In genomic region chr10:126302195-126302594, GRCh38 we compare ENCODE assay signal across 24 cellular contexts.
DNase-seq lines count a peak whose midpoint lies in the region; ATAC-seq, FAIRE-seq and TF ChIP-seq lines count a peak whose summit lies in the region.
"Had no signal": no experiment of that assay in that cellular context is flagged by ENCODE, and none has a peak within 500 bp of the region (broad histone marks: within the 10 kb centered on the region; RNA-seq: fewer than 3 reads in every experiment).

No MANE protein-coding gene starts in this region.

- CTCF ChIA-PET in A549 (lab: Yijun Ruan, JAX) (interaction anchor here (1.2 kb wide), 1 partner anchor 320 kb away, joined by 3 read pairs; no protein-coding TSS in a partner anchor), H1 (lab: Charles Lee; ENCODE audit: partially characterized antibody) (interaction anchor here (1.4 kb wide), 1 partner anchor 166 kb away, joined by 5 read pairs; no protein-coding TSS in a partner anchor)

- H2AFZ ChIP-seq in H1 (ENCODE audit: low read length), result no peak overlapping the region

- H3K18ac ChIP-seq in H1 (ENCODE audit: extremely low read depth, low read length), result no peak overlapping the region

- H3K36me3 Mint-ChIP-seq in HFFc6 (ENCODE audit: low read depth) (peaks cover 19% of the 10 kb centered on the region), neural crest cell (ENCODE audit: low read depth) (peaks cover 15% of the 10 kb centered on the region)
- no peaks in the 10 kb centered on the region for H3K36me3 Mint-ChIP-seq in stimulated activated memory B cell treated with anti-CD40 and anti-IgM and Interleukin-4, amounts not matched to agents 10 μg/mL and 1 μg/mL and 100 μg/mL, for 72 hours
- H3K36me3 Mint-ChIP-seq: CD4-positive, alpha-beta memory T cell had no signal

- no peaks in the 10 kb centered on the region for H3K79me2 ChIP-seq in H1 (ENCODE audit: control insufficient read depth in 1 of 2, insufficient read depth in 2 of 2, low read length in 2 of 2)

- H3K56ac ChIP-seq in H1 (replicated peaks; ENCODE audit: insufficient read length, low read depth, low read length), result no peak overlapping the region

- H3K27me3 Mint-ChIP-seq in HFFc6 (ENCODE audit: insufficient read depth) (no peaks in the 10 kb centered on the region; the same call in 1 of the 2 replicates), neural crest cell (ENCODE audit: low read depth) (no peaks in the 10 kb centered on the region)
- H3K27me3 Mint-ChIP-seq in stimulated activated memory B cell treated with anti-CD40 and anti-IgM and Interleukin-4, amounts not matched to agents 10 μg/mL and 1 μg/mL and 100 μg/mL, for 72 hours, result no peaks in the 10 kb centered on the region

- no peak overlapping the region for H3K27ac ChIP-seq in A549
- H3K27ac ChIP-seq in H1 (ENCODE audit: low read depth, low read length), result no peak overlapping the region

- TF ChIP-seq EP300 in A549 (IDR thresholded peaks at IDR 0.05) (no peak), H1 (IDR thresholded peaks at IDR 0.05; ENCODE audit: borderline replicate concordance in 1 of 2, low read depth in 2 of 2, low read length in 2 of 2) (no peak)

- H2BK120ac ChIP-seq in H1 (replicated peaks; ENCODE audit: low read depth, low read length), result no peak overlapping the region

- no peak overlapping the region for H4K91ac ChIP-seq in H1 (replicated peaks; ENCODE audit: insufficient read length, low read length)

- no peak overlapping the region for H4K5ac ChIP-seq in H1 (ENCODE audit: insufficient read length, low read depth, low read length)

- POLR2A ChIA-PET in A549 (lab: Yijun Ruan, JAX) (no interaction called here), H1 (lab: Charles Lee; ENCODE audit: partially characterized antibody) (no interaction called here)

- H4K20me1 ChIP-seq in H1 (replicated peaks in 1 of 2; ENCODE audit: control insufficient read depth in 1 of 2, insufficient read depth in 2 of 2, low read length in 2 of 2), result no peaks in the 10 kb centered on the region

- H3K4me3 ChIP-seq in A549 (no peak overlapping the region), H1 (ENCODE audit: extremely low read depth in 1 of 4, insufficient read depth in 2 of 4, low read depth in 3 of 4, low read length in 4 of 4) (no peak overlapping the region)

- no peak for TF ChIP-seq POLR2A in A549 (IDR thresholded peaks at IDR 0.05; ENCODE audit: low read length)
- TF ChIP-seq POLR2A in H1 (IDR thresholded peaks at IDR 0.05; ENCODE audit: control extremely low read depth in 1 of 2, low read depth in 2 of 2, low read length in 2 of 2), result no peak

- no peak for ATAC-seq in A549
- no peak for ATAC-seq in stimulated activated memory B cell treated with anti-CD40 and anti-IgM and Interleukin-4, amounts not matched to agents 10 μg/mL and 1 μg/mL and 100 μg/mL, for 72 hours
- ATAC-seq: HCT116 had no signal

- 66% methylated on average over 5 of the region's 5 CpGs for WGBS in A549 (ENCODE audit: missing lambda C conversion rate)
- WGBS in H1 (ENCODE audit: extremely low coverage in 1 of 2, insufficient coverage in 1 of 2, insufficient read length in 1 of 2, insufficient replicate concordance in 2 of 2, low coverage in 1 of 2, low lambda C conversion rate in 2 of 2, missing lambda C conversion rate in 1 of 2), 2 experiments, result 69% methylated on average over 5 of the region's 5 CpGs; no CpG with 5 or more reads in 1 of the 2 experiments

- H3K4me2 ChIP-seq in A549 (no peak overlapping the region), H1 (ENCODE audit: insufficient read depth in 1 of 2, low read depth in 2 of 2, low read length in 2 of 2) (no peak overlapping the region)
- H3K4me2 ChIP-seq: SK-N-SH had no signal

- H3K23me2 ChIP-seq in H1 (ENCODE audit: low read depth, low read length), result no peaks in the 10 kb centered on the region

- FAIRE-seq in A549 (lab: Jason Lieb, UNC), result no peak
- FAIRE-seq in H1 (lab: Jason Lieb, UNC), result no peak
- FAIRE-seq: A204.1, G401.6 had no signal

- no peak overlapping the region for H3K9ac ChIP-seq in H1 (replicated peaks in 1 of 4; ENCODE audit: extremely low read depth in 1 of 4, low read depth in 3 of 4, low read length in 3 of 4)
- H3K9ac ChIP-seq: SK-N-SH had no signal

- H4K8ac ChIP-seq in H1 (ENCODE audit: extremely low read depth, insufficient read depth, low read length), result no peak overlapping the region

- H3K79me1 ChIP-seq in H1 (ENCODE audit: low read depth, low read length), result no peaks in the 10 kb centered on the region

- H3K4me3 Mint-ChIP-seq in HFFc6 (peak overlapping the region; percentile 8; the same call in 1 of the 2 replicates), neural crest cell (no peak overlapping the region)
- H3K4me3 Mint-ChIP-seq in stimulated activated memory B cell treated with anti-CD40 and anti-IgM and Interleukin-4, amounts not matched to agents 10 μg/mL and 1 μg/mL and 100 μg/mL, for 72 hours, result no peak overlapping the region
- H3K4me3 Mint-ChIP-seq: CD4-positive, alpha-beta memory T cell had no signal

- H3K9me3 ChIP-seq in A549 (0 out of 3 replicates have a peak, but pooled peaks cover 10% of the 10 kb centered on the region), H1 (ENCODE audit: insufficient read depth in 2 of 2, low read depth in 1 of 2, low read length in 1 of 2) (no peaks in the 10 kb centered on the region; a peak in 1 of 4 replicates)
- H3K9me3 ChIP-seq: Caco-2 had no signal

- no peak for DNase-seq in A549 (ENCODE audit: low read depth in 1 of 2, low spot score in 1 of 2)
- DNase-seq in HFFc6, result no peak
- DNase-seq in H1 (ENCODE audit: low read depth in 1 of 2, low spot score in 2 of 2), result no peak
- no peak for DNase-seq in neural crest cell (ENCODE audit: low read depth, low spot score)
- DNase-seq in activated CD4-positive, alpha-beta T cell treated with anti-CD3 and anti-CD28 coated beads for 4 hours, result no peak
- no peak for DNase-seq in nucleus accumbens (lab: John Stamatoyannopoulos, UW)
- no peak for DNase-seq in activated CD4-positive, alpha-beta T cell treated with anti-CD3 and anti-CD28 coated beads for 48 hours
- DNase-seq: C1 segment of cervical spinal cord; Caco-2; CD4-positive, alpha-beta memory T cell; GOT3; KG1; NCI-H1092; NCI-H1417 treated with DMSO at 0.1 percent for 48 hours; NCI-H1694 treated with DMSO at 0.1 percent for 48 hours; NCI-H2081; NCI-H2227 treated with DMSO at 0.1 percent for 48 hours; NCI-H510A; SK-N-SH; SW 1271 had no signal

- H3K14ac ChIP-seq in H1 (ENCODE audit: insufficient read length), result no peak overlapping the region

- no peak overlapping the region for H3K4ac ChIP-seq in H1 (replicated peaks; ENCODE audit: insufficient read length, low read depth, low read length)

- no peak overlapping the region for H2AK5ac ChIP-seq in H1 (ENCODE audit: low read depth, low read length)

- H3K27me3 ChIP-seq in H1 (replicated peaks in 1 of 4; ENCODE audit: control insufficient read depth in 3 of 4, extremely low read depth in 1 of 4, insufficient read depth in 3 of 4, low read length in 3 of 4), result no peaks in the 10 kb centered on the region; a peak in 1 of 7 replicates

- TF ChIP-seq RAD21 in A549 (conservative IDR thresholded peaks at IDR 0.05 in 1 of 2, IDR thresholded peaks at IDR 0.05 in 1 of 2) (no peak), H1 (IDR thresholded peaks at IDR 0.05 in 1 of 2, conservative IDR thresholded peaks at IDR 0.05 in 1 of 2; ENCODE audit: low read depth in 2 of 2, low read length in 2 of 2) (no peak)

- no peak overlapping the region for H2BK20ac ChIP-seq in H1 (ENCODE audit: low read length)

- H2BK15ac ChIP-seq in H1 (ENCODE audit: low read length), result no peak overlapping the region

- no peaks in the 10 kb centered on the region; the same call in none of the 2 replicates for H3K9me3 Mint-ChIP-seq in HFFc6
- H3K9me3 Mint-ChIP-seq in neural crest cell, result peaks cover 14% of the 10 kb centered on the region
- H3K9me3 Mint-ChIP-seq in stimulated activated memory B cell treated with anti-CD40 and anti-IgM and Interleukin-4, amounts not matched to agents 10 μg/mL and 1 μg/mL and 100 μg/mL, for 72 hours, result peaks cover 21% of the 10 kb centered on the region

- H3K4me1 ChIP-seq in A549 (no peaks in the 10 kb centered on the region), H1 (replicated peaks in 1 of 4; ENCODE audit: control insufficient read depth in 3 of 4, insufficient read depth in 4 of 4, low read length in 3 of 4) (peaks cover 0 to 2% (median 0%) of the 10 kb centered on the region in 4 experiments; a peak in 1 of 7 replicates)
- H3K4me1 ChIP-seq: Caco-2 had no signal

- no peak overlapping the region for H3K23ac ChIP-seq in H1 (ENCODE audit: insufficient read length)

- no peak overlapping the region for H2BK12ac ChIP-seq in H1 (ENCODE audit: low read depth, low read length)

- H3K4me1 Mint-ChIP-seq in HFFc6 (ENCODE audit: low read depth) (peaks cover 10% of the 10 kb centered on the region; the same call in 1 of the 2 replicates), neural crest cell (peaks cover 20% of the 10 kb centered on the region)
- no peaks in the 10 kb centered on the region for H3K4me1 Mint-ChIP-seq in stimulated activated memory B cell treated with anti-CD40 and anti-IgM and Interleukin-4, amounts not matched to agents 10 μg/mL and 1 μg/mL and 100 μg/mL, for 72 hours
- H3K4me1 Mint-ChIP-seq: CD4-positive, alpha-beta memory T cell had no signal

- no peaks in the 10 kb centered on the region for H3K36me3 ChIP-seq in H1 (ENCODE audit: control insufficient read depth in 2 of 4, insufficient read depth in 4 of 4, low read length in 3 of 4)

- no peak overlapping the region for H3K27ac Mint-ChIP-seq in HFFc6
- H3K27ac Mint-ChIP-seq in neural crest cell (ENCODE audit: unreplicated experiment), result peak overlapping the region; percentile 4
- H3K27ac Mint-ChIP-seq in stimulated activated memory B cell treated with anti-CD40 and anti-IgM and Interleukin-4, amounts not matched to agents 10 μg/mL and 1 μg/mL and 100 μg/mL, for 72 hours, result no peak overlapping the region

- H2BK5ac ChIP-seq in H1 (ENCODE audit: low read depth, low read length), result no peak overlapping the region

- TF ChIP-seq CTCF in A549 (IDR thresholded peaks at IDR 0.05), result no peak
- TF ChIP-seq CTCF in HFFc6 (IDR thresholded peaks at IDR 0.05), result no peak
- no peak for TF ChIP-seq CTCF in H1 (IDR thresholded peaks at IDR 0.05; ENCODE audit: control extremely low read depth in 1 of 3, insufficient read depth in 1 of 3, low read depth in 1 of 3, low read length in 3 of 3)
- no peak for TF ChIP-seq CTCF in neural crest cell (conservative IDR thresholded peaks at IDR 0.05)

TF ChIP-seq in A549, 52 proteins besides CTCF, POLR2A, EP300 and RAD21:
- peak; percentile 92 for TF ChIP-seq MAFK (IDR thresholded peaks at IDR 0.05; ENCODE audit: partially characterized antibody)
- TF ChIP-seq ESRRA (IDR thresholded peaks at IDR 0.05; ENCODE audit: borderline replicate concordance, low read length), result no peak

TF ChIP-seq in H1, 55 proteins besides CTCF, POLR2A, EP300 and RAD21:
- TF ChIP-seq YY1 (IDR thresholded peaks at IDR 0.05; ENCODE audit: low read depth, low read length) (no peak), CBX5 (IDR thresholded peaks at IDR 0.05; ENCODE audit: low read depth, low read length) (no peak), MAFK (IDR thresholded peaks at IDR 0.05; ENCODE audit: low read depth, low read length) (peak; percentile 38; the same call in 1 of the 2 replicates)
TF ChIP-seq in H1: peak in this region for 1.

Comparison
In these comparisons a context has a peak if more than half of its experiments do, and no peak if none do; other contexts are left out.
1. Of the 18 proteins assayed by ChIP-seq in both H1 and A549: peak only in H1: none; only in A549: none; in both: MAFK; in neither: 17.